ENCODE assay signal across 20 cellular contexts in the genomic region with DNA sequence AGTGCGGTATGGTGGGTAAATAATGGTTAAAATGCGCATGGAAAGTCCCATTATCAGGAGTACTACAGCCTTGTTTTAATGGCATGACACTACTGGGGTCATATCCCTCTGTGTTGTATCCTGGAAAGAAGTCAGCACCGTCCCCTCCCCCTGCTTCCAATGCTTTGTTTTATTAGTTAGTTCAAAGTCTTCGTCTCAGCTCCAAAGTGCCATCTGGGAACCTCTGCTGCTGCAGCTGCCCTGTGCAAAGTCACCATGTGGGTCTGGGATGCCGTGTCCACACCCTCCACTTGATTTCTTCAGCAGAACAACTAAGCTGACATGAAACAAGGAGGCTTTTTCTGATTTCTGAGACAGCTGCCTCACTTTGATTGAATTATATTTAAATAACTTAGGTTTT.
"Had no signal": no experiment of that assay in that cellular context is flagged by ENCODE, and none has a peak within 500 bp of the region (broad histone marks: within the 10 kb centered on the region; RNA-seq: fewer than 3 reads in every experiment).

No MANE protein-coding gene starts in this region.

- H3K27ac ChIP-seq: epithelial cell of prostate, esophagus squamous epithelium, gastroesophageal sphincter, pancreas, stomach, thoracic aorta had no signal

- H3K4me1 ChIP-seq: esophagus squamous epithelium, gastroesophageal sphincter, pancreas, stomach had no signal

- ATAC-seq: effector memory CD8-positive, alpha-beta T cell; gastroesophageal sphincter; left cardiac atrium; left ventricle myocardium superior; natural killer cell treated with Interleukin-12 subunit alpha and Interleukin-12 subunit beta and Interleukin-15 and Interleukin-18, amount 100 ng/mL, for 72 hours; pancreas; right cardiac atrium had no signal

- H3K27me3 ChIP-seq: gastroesophageal sphincter, stomach had no signal

- H3K9me3 ChIP-seq: esophagus squamous epithelium, gastroesophageal sphincter, pancreas, stomach, thoracic aorta had no signal

- DNase-seq: effector memory CD8-positive, alpha-beta T cell; esophagus squamous epithelium; foreskin fibroblast; kidney; left cardiac atrium; left ventricle myocardium superior; mesendoderm; occipital lobe; pancreas; right cardiac atrium; stimulated activated CD4-positive, alpha-beta T cell treated with anti-CD3 and anti-CD28 coated beads, Interleukin-12 subunit alpha, Interleukin-12 subunit beta, amount 100 ng/mL, for 4 hours; stimulated activated naive CD4-positive, alpha-beta T cell; stomach; substantia nigra; trophoblast cell had no signal

- H3K36me3 ChIP-seq: esophagus squamous epithelium, gastroesophageal sphincter, pancreas, stomach, thoracic aorta had no signal

- H3K4me3 ChIP-seq: esophagus squamous epithelium, gastroesophageal sphincter, lung, pancreas, stomach, thoracic aorta had no signal
